In genomic region chr2:127621981-127622431, GRCh38 we compare ENCODE assay signal across 26 cellular contexts. TPM values are rescaled to one million over a fixed set of nuclear protein-coding genes. Genes with fewer than 3 reads are reported as not detected.
DNase-seq lines count a peak whose midpoint lies in the region; ATAC-seq and TF ChIP-seq lines count a peak whose summit lies in the region.
"Had no signal": no experiment of that assay in that cellular context is flagged by ENCODE, and none has a peak within 500 bp of the region (broad histone marks: within the 10 kb centered on the region; RNA-seq: fewer than 3 reads in every experiment).

No MANE protein-coding gene starts in this region.

- intact Hi-C loops in cardiac septum (cut with DNase I) = no loop called here
- intact Hi-C loops in left ventricle myocardium inferior (cut with micrococcal nuclease) = no loop called here
- intact Hi-C loops in upper lobe of right lung (cut with DNase I) = no loop called here

- H3K9me3 ChIP-seq in left ventricle myocardium inferior (replicated peaks) = no peaks in the 10 kb centered on the region
- H3K9me3 ChIP-seq in Peyer's patch = no peaks in the 10 kb centered on the region
- no peaks in the 10 kb centered on the region for H3K9me3 ChIP-seq in upper lobe of right lung
- no peaks in the 10 kb centered on the region for H3K9me3 ChIP-seq in MG63
- H3K9me3 ChIP-seq: Caco-2, prostate gland had no signal

- H3K27me3 ChIP-seq in left ventricle myocardium inferior (ENCODE audit: low read depth) = peaks cover 23% of the 10 kb centered on the region
- no peaks in the 10 kb centered on the region for H3K27me3 ChIP-seq in Peyer's patch
- no peaks in the 10 kb centered on the region for H3K27me3 ChIP-seq in upper lobe of right lung
- no peaks in the 10 kb centered on the region for H3K27me3 ChIP-seq in MG63
- H3K27me3 ChIP-seq: neural progenitor cell had no signal

- TF ChIP-seq CTCF in left ventricle myocardium inferior (IDR thresholded peaks at IDR 0.05; ENCODE audit: borderline replicate concordance) (no peak), Peyer's patch (IDR thresholded peaks at IDR 0.05) (no peak), upper lobe of right lung (IDR thresholded peaks at IDR 0.05) (no peak)

- H3K27ac ChIP-seq in left ventricle myocardium inferior (replicated peaks) = no peak overlapping the region
- H3K27ac ChIP-seq in Peyer's patch = no peak overlapping the region
- no peak overlapping the region for H3K27ac ChIP-seq in upper lobe of right lung
- H3K27ac ChIP-seq: neural progenitor cell, prostate gland, RWPE1 had no signal

- peak; percentile 60 for DNase-seq in cardiac septum (ENCODE audit: low spot score)
- DNase-seq in left ventricle myocardium inferior = no peak
- peak; percentile 12 to 38 (median 36) for DNase-seq in Peyer's patch
- peak; percentile 84 for DNase-seq in mesenteric fat pad (ENCODE audit: low spot score)
- DNase-seq in upper lobe of right lung = peak; percentile 34
- no peak for DNase-seq in SIG-M5 (lab: John Stamatoyannopoulos, UW)
- no peak for DNase-seq in activated CD4-positive, alpha-beta T cell treated with anti-CD3 and anti-CD28 coated beads for 1 hour
- no peak for DNase-seq in MG63
- DNase-seq: activated CD4-positive, alpha-beta T cell treated with anti-CD3 and anti-CD28 coated beads, Interleukin-2, amount 50 U/mL, for 4 hours; amniotic stem cell; DMS79 treated with DMSO at 0.1 percent for 48 hours; KG1; NCI-H1694; NCI-H2171 treated with DMSO at 0.1 percent for 48 hours; NCI-H69; stimulated activated CD8-positive, alpha-beta memory T cell treated with anti-CD3 and anti-CD28 coated beads, Interleukin-4, amount 100 ng/mL, for 48 hours; T1000 had no signal

- H3K4me3 ChIP-seq in left ventricle myocardium inferior (no peak overlapping the region), Peyer's patch (no peak overlapping the region), upper lobe of right lung (no peak overlapping the region), MG63 (no peak overlapping the region)
- H3K4me3 ChIP-seq: GM23338, lung, neural progenitor cell, prostate gland had no signal

- no peak for TF ChIP-seq POLR2A in Peyer's patch (IDR thresholded peaks at IDR 0.05)

- no peak for ATAC-seq in upper lobe of right lung
- ATAC-seq: GM23338 had no signal

- no peaks in the 10 kb centered on the region for H3K36me3 ChIP-seq in left ventricle myocardium inferior
- peaks cover 0 to 70% (median 0%) of the 10 kb centered on the region in 3 donors for H3K36me3 ChIP-seq in Peyer's patch
- no peaks in the 10 kb centered on the region for H3K36me3 ChIP-seq in upper lobe of right lung
- H3K36me3 ChIP-seq in MG63 = no peaks in the 10 kb centered on the region
- H3K36me3 ChIP-seq: neural progenitor cell, prostate gland had no signal

- H3K4me1 ChIP-seq in left ventricle myocardium inferior (peaks cover 24% of the 10 kb centered on the region), Peyer's patch (peaks cover 0 to 12% (median 2%) of the 10 kb centered on the region in 4 donors), upper lobe of right lung (no peaks in the 10 kb centered on the region)
- H3K4me1 ChIP-seq: Caco-2, neural progenitor cell, prostate gland had no signal

RNA-seq across cellular contexts. Expression of gene GPR17, which starts 23.9 kb away (rescaled TPM):
- total RNA-seq in cardiac septum (0.19 TPM), left ventricle myocardium inferior (0.16 TPM), Peyer's patch (not detected), mesenteric fat pad (not detected), upper lobe of right lung (0.49 TPM)
- not detected in 2 replicates for total RNA-seq in MG63 (2014; rRNA removed; shearing (Covaris generic); ENCODE audit: low replicate concordance)
- total RNA-seq: bronchial epithelial cell, Caco-2, GM23338, HT1080, prostate gland, subcutaneous adipose tissue had no signal

RNA-seq across cellular contexts. Expression of gene LIMS2, which starts 53.3 kb away (rescaled TPM):
- 207 TPM for total RNA-seq in cardiac septum
- total RNA-seq in left ventricle myocardium inferior = 173 TPM
- total RNA-seq in Peyer's patch = 10 to 100 TPM in 3 of 4 donors, 1 to 10 TPM in 1; 7.7 to 95.7 (median 21.9) TPM
- 70.6 TPM for total RNA-seq in mesenteric fat pad
- total RNA-seq in upper lobe of right lung = 161 TPM
- total RNA-seq in MG63 (2014; rRNA removed; shearing (Covaris generic); ENCODE audit: low replicate concordance) = 0.53 and 2.3 TPM in 2 replicates

Comparison
In these comparisons a context has a peak if more than half of its experiments do, and no peak if none do; other contexts are left out.
1. DNase-seq: peak in cardiac septum (single experiment), Peyer's patch (3 of 3), mesenteric fat pad (single experiment) and upper lobe of right lung (single experiment); none in left ventricle myocardium inferior (single experiment), SIG-M5 (single experiment), activated CD4-positive, alpha-beta T cell treated with anti-CD3 and anti-CD28 coated beads for 1 hour (single experiment) and MG63 (single experiment).